Comparison of ENCODE assay signal across 24 cellular contexts in genomic region chr17:9330140-9330902, GRCh38.
DNase-seq lines count a peak whose midpoint lies in the region; ATAC-seq and TF ChIP-seq lines count a peak whose summit lies in the region.
"Had no signal": no experiment of that assay in that cellular context is flagged by ENCODE, and none has a peak within 500 bp of the region (broad histone marks: within the 10 kb centered on the region; RNA-seq: fewer than 3 reads in every experiment).

No MANE protein-coding gene starts in this region.

- no peak overlapping the region for H2AFZ ChIP-seq in trophoblast cell (ENCODE audit: insufficient read depth, low read length, poor library complexity)

- H3K18ac ChIP-seq in trophoblast cell (ENCODE audit: low read length): no peak overlapping the region

- DNase-seq in dorsolateral prefrontal cortex: no peak
- peak; percentile 69 for DNase-seq in iPS-NIHi11 (ENCODE audit: low spot score)
- no peak for DNase-seq in trophoblast cell
- no peak for DNase-seq in EL
- DNase-seq in pons (ENCODE audit: low spot score): no peak
- DNase-seq: activated CD4-positive, alpha-beta T cell treated with anti-CD3 and anti-CD28 coated beads, Interleukin-2, amount 50 U/mL, for 4 hours; activated T-cell treated with anti-CD3 and anti-CD28 coated beads, Interleukin-2, amount 50 U/mL, for 48 hours; CD8-positive, alpha-beta T cell; hippocampal formation; KG1; left ventricle myocardium superior; NCI-H1105; NCI-H2029; NCI-H526 treated with DMSO at 0.1 percent for 48 hours; NK-92 treated with Interleukin-12 subunit alpha and Interleukin-12 subunit beta, amount 100 ng/mL, for 24 hours; occipital lobe; SHP77; T-helper 2 cell had no signal

- H3K9me3 ChIP-seq in HUES64 (ENCODE audit: insufficient read depth, low read depth, low read length) (peaks cover 10% of the 10 kb centered on the region), trophoblast cell (ENCODE audit: insufficient read depth, low read depth, low read length) (no peaks in the 10 kb centered on the region)

- H3K4me1 ChIP-seq in HUES64 (ENCODE audit: insufficient read depth, low read length): peaks cover 35% of the 10 kb centered on the region
- H3K4me1 ChIP-seq in trophoblast cell (ENCODE audit: control insufficient read depth in 1 of 2, insufficient read depth in 2 of 2, low read length in 2 of 2): peaks cover 3 to 4% of the 10 kb centered on the region in 2 experiments

- no peak overlapping the region for H3K14ac ChIP-seq in trophoblast cell (ENCODE audit: low read length)

- H3K36me3 ChIP-seq in HUES64 (ENCODE audit: insufficient read depth, low read length) (no peaks in the 10 kb centered on the region), trophoblast cell (ENCODE audit: control insufficient read depth in 1 of 2, insufficient read depth in 2 of 2, low read length in 2 of 2) (no peaks in the 10 kb centered on the region)
- H3K36me3 ChIP-seq: gastrocnemius medialis had no signal

- H4K12ac ChIP-seq in trophoblast cell (ENCODE audit: low read depth, low read length): no peak overlapping the region

- H2BK120ac ChIP-seq in trophoblast cell (ENCODE audit: insufficient read depth, low read length, poor library complexity): no peak overlapping the region

- no peak overlapping the region for H2BK12ac ChIP-seq in trophoblast cell (ENCODE audit: low read length)

- intact Hi-C loops in dorsolateral prefrontal cortex (cut with DNase I): no loop called here

- H4K8ac ChIP-seq in trophoblast cell (ENCODE audit: low read depth, low read length): no peak overlapping the region

- no peak for TF ChIP-seq CTCF in dorsolateral prefrontal cortex (IDR thresholded peaks at IDR 0.05 in 54 of 56, conservative IDR thresholded peaks at IDR 0.05 in 2 of 56; ENCODE audit: low read depth in 1 of 56, partially characterized antibody in 56 of 56)

- H3K79me2 ChIP-seq in trophoblast cell (ENCODE audit: control insufficient read depth, insufficient read depth, low read length, poor library complexity): no peaks in the 10 kb centered on the region

- no peak overlapping the region for H3K4ac ChIP-seq in trophoblast cell (ENCODE audit: low read depth, low read length)

- peak overlapping the region; percentile 51 for H4K91ac ChIP-seq in trophoblast cell (ENCODE audit: low read depth, low read length)

- peaks cover 4% of the 10 kb centered on the region for H3K79me1 ChIP-seq in trophoblast cell (ENCODE audit: low read length)

- H3K27me3 ChIP-seq in HUES64 (ENCODE audit: insufficient read depth, low read length): peaks cover 23% of the 10 kb centered on the region
- H3K27me3 ChIP-seq in dorsolateral prefrontal cortex: no peaks in the 10 kb centered on the region
- no peaks in the 10 kb centered on the region for H3K27me3 ChIP-seq in trophoblast cell (ENCODE audit: insufficient read depth, low read length)
- H3K27me3 ChIP-seq: gastrocnemius medialis had no signal

- H3K9ac ChIP-seq in HUES64 (ENCODE audit: low read depth, low read length): peak overlapping the region; percentile 40; the same call in 1 of the 2 replicates
- H3K9ac ChIP-seq in trophoblast cell (ENCODE audit: low read length): no peak overlapping the region

- peak overlapping the region; percentile 36 for H3K4me3 ChIP-seq in HUES64 (ENCODE audit: low read length)
- H3K4me3 ChIP-seq in dorsolateral prefrontal cortex: peak overlapping the region in 9 of 59 donors; percentile 21 to 51 (median 46)
- no peak overlapping the region for H3K4me3 ChIP-seq in trophoblast cell (ENCODE audit: low read depth, low read length)
- H3K4me3 ChIP-seq: gastrocnemius medialis had no signal

- WGBS in HUES64: 8% methylated on average over 17 of the region's 17 CpGs
- no CpG with 5 or more reads among the region's 17 CpGs for WGBS in trophoblast cell (ENCODE audit: extremely low coverage, insufficient coverage, insufficient read length)

- H3K27ac ChIP-seq in HUES64 (ENCODE audit: low read depth, low read length) (peak overlapping the region; percentile 6; the same call in 1 of the 2 replicates), dorsolateral prefrontal cortex (peak overlapping the region in 43 of 59 donors; percentile 0 to 78 (median 61)), trophoblast cell (ENCODE audit: low read depth, low read length) (no peak overlapping the region)

- no peak overlapping the region for H3K23ac ChIP-seq in trophoblast cell (ENCODE audit: low read length)

- no peak overlapping the region for H3K4me2 ChIP-seq in trophoblast cell (ENCODE audit: low read length)

- H2BK5ac ChIP-seq in trophoblast cell (ENCODE audit: low read depth, low read length, poor library complexity): no peak overlapping the region

- no peak overlapping the region for H2AK5ac ChIP-seq in trophoblast cell (ENCODE audit: low read length)

- no peak for ATAC-seq in HG02642 (IDR thresholded peaks at IDR 0.05; ENCODE audit: poor library complexity, unreplicated experiment)
- no peak for ATAC-seq in HG03095 (IDR thresholded peaks at IDR 0.05; ENCODE audit: unreplicated experiment)
- ATAC-seq: activated CD4-positive, CD25-positive, alpha-beta regulatory T cell treated with anti-CD3 and anti-CD28 coated beads, Interleukin-2, amount 50 U/mL, for 24 hours; CD8-positive, alpha-beta T cell; stimulated activated effector memory CD8-positive, alpha-beta T cell treated with anti-CD3 and anti-CD28 coated beads, Interleukin-12 subunit alpha, Interleukin-12 subunit beta, amount 100 ng/mL, for 72 hours had no signal
